34 cellular contexts compared by ENCODE assay signal in genomic region chr2:173598525-173598924, GRCh38.
DNase-seq lines count a peak whose midpoint lies in the region; ATAC-seq, FAIRE-seq and TF ChIP-seq lines count a peak whose summit lies in the region.
"Had no signal": no experiment of that assay in that cellular context is flagged by ENCODE, and none has a peak within 500 bp of the region (broad histone marks: within the 10 kb centered on the region; RNA-seq: fewer than 3 reads in every experiment).

No MANE protein-coding gene starts in this region.

- no peak overlapping the region for H3K18ac ChIP-seq in IMR-90 (ENCODE audit: low read depth, low read length)

- TF ChIP-seq RAD21 in HepG2 (CRISPR knock-in tag; IDR thresholded peaks at IDR 0.05) (no peak), A549 (conservative IDR thresholded peaks at IDR 0.05 in 1 of 2, IDR thresholded peaks at IDR 0.05 in 1 of 2) (no peak), IMR-90 (IDR thresholded peaks at IDR 0.05; ENCODE audit: low read length) (no peak), K562 (CRISPR knock-in tag; conservative IDR thresholded peaks at IDR 0.05 in 1 of 2, IDR thresholded peaks at IDR 0.05 in 1 of 2) (no peak)

- no peak overlapping the region for H4K91ac ChIP-seq in IMR-90 (ENCODE audit: insufficient read depth, low read depth, low read length)

- no peak overlapping the region for H2AK9ac ChIP-seq in IMR-90 (replicated peaks; ENCODE audit: low read depth, low read length, poor library complexity)

- in situ Hi-C loops in HepG2 (cut with HindIII; ENCODE audit: extremely low pct_ligation_motif_present, low pct_unique_long_range_greater_than_20kb) (no loop called here), IMR-90 (cut with MboI; ENCODE audit: low sequenced_read_pairs) (loop anchor here (25.0 kb wide), 1 partner anchor 739 kb away; the partner anchor contains the start of gene SP9), K562 (cut with MboI) (no loop called here)

- H3K36me3 ChIP-seq in HepG2 (replicated peaks in 1 of 2; ENCODE audit: control insufficient read depth in 1 of 2, insufficient read depth in 2 of 2, low read length in 2 of 2) (no peaks in the 10 kb centered on the region), right lobe of liver (no peaks in the 10 kb centered on the region), IMR-90 (ENCODE audit: control insufficient read depth, insufficient read depth, low read length) (no peaks in the 10 kb centered on the region), K562 (ENCODE audit: control insufficient read depth, insufficient read depth, low read length) (no peaks in the 10 kb centered on the region)
- H3K36me3 ChIP-seq: BE2C; BLaER1; BLaER1 treated with 17β-estradiol and CSF1 and Interleukin-3, amounts not matched to agents 10 nM and 100 nM had no signal

- no peak overlapping the region for H2BK5ac ChIP-seq in IMR-90 (ENCODE audit: low read depth, low read length, poor library complexity, severe bottlenecking)

- dilution Hi-C loops in IMR-90 (cut with HindIII; ENCODE audit: low sequenced_read_pairs, unreplicated experiment): no loop called here

- H4K20me1 ChIP-seq in HepG2 (ENCODE audit: insufficient read depth, low read length): no peaks in the 10 kb centered on the region
- no peaks in the 10 kb centered on the region for H4K20me1 ChIP-seq in IMR-90 (ENCODE audit: insufficient read depth, low read length)
- H4K20me1 ChIP-seq in K562 (replicated peaks; ENCODE audit: control insufficient read depth, insufficient read depth, low read length): no peaks in the 10 kb centered on the region
- H4K20me1 ChIP-seq: BLaER1; BLaER1 treated with 17β-estradiol and CSF1 and Interleukin-3, amounts not matched to agents 10 nM and 100 nM had no signal

- CTCF ChIA-PET in HepG2 (lab: Yijun Ruan, JAX; ENCODE audit: low intra/inter-chr PET ratio, low total read pairs) (no interaction called here), A549 (lab: Yijun Ruan, JAX) (no interaction called here), IMR-90 (lab: Yijun Ruan, JAX) (interaction anchor here (1.0 kb wide), 1 partner anchor 10 kb away, joined by 3 read pairs; no protein-coding TSS in a partner anchor), K562 (lab: Yijun Ruan, JAX; ENCODE audit: low intra/inter-chr PET ratio) (interaction anchor here (0.7 kb wide), 1 partner anchor 10 kb away, joined by 3 read pairs; no protein-coding TSS in a partner anchor)

- TF ChIP-seq EP300 in HepG2 (IDR thresholded peaks at IDR 0.05; ENCODE audit: low read depth in 2 of 2, low read length in 2 of 2) (no peak), HepG2 (CRISPR knock-in tag; IDR thresholded peaks at IDR 0.05; ENCODE audit: borderline replicate concordance) (no peak), A549 (IDR thresholded peaks at IDR 0.05) (no peak), K562 (IDR thresholded peaks at IDR 0.05; ENCODE audit: low read length) (no peak)

- H2AK5ac ChIP-seq in IMR-90 (ENCODE audit: low read depth, low read length): no peak overlapping the region

- TF ChIP-seq POLR2A in HepG2 (IDR thresholded peaks at IDR 0.05; ENCODE audit: insufficient read depth in 1 of 2, low read depth in 2 of 2, low read length in 2 of 2): no peak
- no peak for TF ChIP-seq POLR2A in right lobe of liver (IDR thresholded peaks at IDR 0.05)
- no peak for TF ChIP-seq POLR2A in A549 (IDR thresholded peaks at IDR 0.05; ENCODE audit: low read length)
- TF ChIP-seq POLR2A in IMR-90 (IDR thresholded peaks at IDR 0.05; ENCODE audit: low read depth, low read length): no peak
- TF ChIP-seq POLR2A in K562 (conservative IDR thresholded peaks at IDR 0.05): no peak

- H3K9me1 ChIP-seq in IMR-90 (ENCODE audit: insufficient read depth, low read length): no peaks in the 10 kb centered on the region
- no peaks in the 10 kb centered on the region for H3K9me1 ChIP-seq in K562 (ENCODE audit: control insufficient read depth, insufficient read depth, low read length)

- no peak overlapping the region for H2BK15ac ChIP-seq in IMR-90 (ENCODE audit: low read depth, low read length)

- H2BK120ac ChIP-seq in IMR-90 (ENCODE audit: low read depth, low read length): no peak overlapping the region

- H3K14ac ChIP-seq in IMR-90 (replicated peaks; ENCODE audit: low read depth, low read length): no peak overlapping the region

- intact Hi-C loops in HepG2 (cut with micrococcal nuclease; ENCODE audit: unreplicated experiment) (no loop called here), right lobe of liver (cut with DNase I) (no loop called here), IMR-90 (cut with micrococcal nuclease) (no loop called here), K562 (cut with micrococcal nuclease) (no loop called here)

- BruUV-seq in HepG2 (replicated peaks; lab: Mats Ljungman, UMichigan): no TSS peak
- no TSS peak for BruUV-seq in IMR-90 (replicated peaks; lab: Mats Ljungman, UMichigan)
- BruUV-seq in K562 (replicated peaks; lab: Mats Ljungman, UMichigan): no TSS peak

- H3K4ac ChIP-seq in IMR-90 (ENCODE audit: low read depth, low read length): no peak overlapping the region

- H3K56ac ChIP-seq in IMR-90 (ENCODE audit: extremely low read depth, insufficient read depth, low read length): no peak overlapping the region

- H3K9ac ChIP-seq in HepG2 (ENCODE audit: insufficient read depth, low read depth, low read length) (no peak overlapping the region), IMR-90 (ENCODE audit: low read depth, low read length) (no peak overlapping the region), K562 (ENCODE audit: insufficient read depth in 1 of 2, low read depth in 2 of 2, low read length in 2 of 2) (no peak overlapping the region)
- H3K9ac ChIP-seq: BLaER1; BLaER1 treated with 17β-estradiol and CSF1 and Interleukin-3, amounts not matched to agents 10 nM and 100 nM had no signal

- H3K27ac ChIP-seq in HepG2 (ENCODE audit: extremely low read length, insufficient read depth, low read length) (no peak overlapping the region), right lobe of liver (no peak overlapping the region), A549 (no peak overlapping the region), IMR-90 (ENCODE audit: insufficient read depth, low read length) (no peak overlapping the region), K562 (ENCODE audit: extremely low read depth, low read depth, low read length) (no peak overlapping the region)
- H3K27ac ChIP-seq: 22Rv1; BLaER1; BLaER1 treated with 17β-estradiol and CSF1 and Interleukin-3, amounts not matched to agents 10 nM and 100 nM; C4-2B had no signal

- no peak overlapping the region for H4K8ac ChIP-seq in IMR-90 (ENCODE audit: low read depth in 2 of 2, low read length in 2 of 2)

- no peaks in the 10 kb centered on the region for H3K4me1 ChIP-seq in HepG2 (ENCODE audit: insufficient read depth, low read length)
- H3K4me1 ChIP-seq in right lobe of liver: no peaks in the 10 kb centered on the region
- no peaks in the 10 kb centered on the region for H3K4me1 ChIP-seq in A549
- H3K4me1 ChIP-seq in IMR-90 (ENCODE audit: control insufficient read depth, insufficient read depth, low read length): no peaks in the 10 kb centered on the region
- H3K4me1 ChIP-seq in K562 (replicated peaks in 1 of 2; ENCODE audit: control insufficient read depth in 2 of 2, insufficient read depth in 2 of 2, low read length in 2 of 2): no peaks in the 10 kb centered on the region
- H3K4me1 ChIP-seq: BE2C; BLaER1; BLaER1 treated with 17β-estradiol and CSF1 and Interleukin-3, amounts not matched to agents 10 nM and 100 nM; Caco-2 had no signal

- H3K4me2 ChIP-seq in HepG2 (ENCODE audit: low read depth, low read length): no peak overlapping the region
- H3K4me2 ChIP-seq in A549: no peak overlapping the region
- no peak overlapping the region for H3K4me2 ChIP-seq in IMR-90 (ENCODE audit: low read depth, low read length)
- H3K4me2 ChIP-seq in K562 (ENCODE audit: insufficient read depth, low read length): no peak overlapping the region
- H3K4me2 ChIP-seq: BLaER1; BLaER1 treated with 17β-estradiol and CSF1 and Interleukin-3, amounts not matched to agents 10 nM and 100 nM had no signal

- ATAC-seq in HepG2 (no peak), right lobe of liver (no peak), A549 (no peak), IMR-90 (ENCODE audit: low read depth) (no peak), K562 (no peak), GM21381 (IDR thresholded peaks at IDR 0.05; ENCODE audit: unreplicated experiment) (no peak), GM21447 (IDR thresholded peaks at IDR 0.05; ENCODE audit: unreplicated experiment) (no peak), GM19328 (IDR thresholded peaks at IDR 0.05; ENCODE audit: unreplicated experiment) (no peak)
- ATAC-seq: CD8-positive, alpha-beta T cell had no signal

- H3K23ac ChIP-seq in IMR-90 (ENCODE audit: low read depth, low read length): no peak overlapping the region

- POLR2A ChIA-PET in HepG2 (lab: Yijun Ruan, JAX): no interaction called here
- POLR2A ChIA-PET in A549 (lab: Yijun Ruan, JAX): no interaction called here
- POLR2A ChIA-PET in IMR-90 (lab: Charles Lee; ENCODE audit: unreplicated experiment): no interaction called here
- POLR2A ChIA-PET in K562 (lab: Yijun Ruan, JAX): interaction anchor here (0.6 kb wide), 1 partner anchor 399 kb away, joined by 3 read pairs; no protein-coding TSS in a partner anchor

- peaks cover 2% of the 10 kb centered on the region; the same call in 1 of the 2 replicates for H3K9me3 ChIP-seq in HepG2 (ENCODE audit: low read length)
- no peaks in the 10 kb centered on the region for H3K9me3 ChIP-seq in right lobe of liver
- peaks cover 4% of the 10 kb centered on the region; the same call in 1 of the 3 replicates for H3K9me3 ChIP-seq in A549
- H3K9me3 ChIP-seq in IMR-90 (ENCODE audit: control insufficient read depth, insufficient read depth, low read length): no peaks in the 10 kb centered on the region
- H3K9me3 ChIP-seq in K562 (replicated peaks; ENCODE audit: control insufficient read depth, insufficient read depth, low read depth, low read length): no peaks in the 10 kb centered on the region
- H3K9me3 ChIP-seq: BE2C had no signal

- H3K27me3 ChIP-seq in HepG2 (ENCODE audit: control insufficient read depth in 1 of 2, insufficient read depth in 2 of 2, low read length in 2 of 2) (no peaks in the 10 kb centered on the region), right lobe of liver (no peaks in the 10 kb centered on the region), IMR-90 (ENCODE audit: control insufficient read depth, insufficient read depth, low read length) (0 out of 2 replicates have a peak, but pooled peaks cover 2% of the 10 kb centered on the region), K562 (ENCODE audit: control insufficient read depth in 2 of 2, insufficient read depth in 2 of 2, low read length in 2 of 2) (no peaks in the 10 kb centered on the region)
- H3K27me3 ChIP-seq: BE2C; BLaER1; BLaER1 treated with 17β-estradiol and CSF1 and Interleukin-3, amounts not matched to agents 10 nM and 100 nM had no signal

- no peak overlapping the region for H2BK20ac ChIP-seq in IMR-90 (ENCODE audit: low read depth, low read length)

- no peaks in the 10 kb centered on the region for H3K79me2 ChIP-seq in HepG2 (ENCODE audit: insufficient read depth, low read length)
- H3K79me2 ChIP-seq in K562 (ENCODE audit: control insufficient read depth, insufficient read depth, low read length): no peaks in the 10 kb centered on the region

- TF ChIP-seq CTCF in HepG2 (CRISPR knock-in tag; IDR thresholded peaks at IDR 0.05) (no peak), right lobe of liver (IDR thresholded peaks at IDR 0.05) (no peak), A549 (IDR thresholded peaks at IDR 0.05) (no peak), IMR-90 (conservative IDR thresholded peaks at IDR 0.05; ENCODE audit: low read depth, low read length) (no peak), K562 (IDR thresholded peaks at IDR 0.05 in 2 of 3, conservative IDR thresholded peaks at IDR 0.05 in 1 of 3; ENCODE audit: insufficient read depth in 2 of 3, low read depth in 1 of 3, low read length in 3 of 3) (no peak)

- H2AFZ ChIP-seq in HepG2 (ENCODE audit: low read length): no peak overlapping the region
- H2AFZ ChIP-seq in IMR-90 (replicated peaks; ENCODE audit: low read length, poor library complexity): no peak overlapping the region
- H2AFZ ChIP-seq in K562 (ENCODE audit: low read depth, low read length): no peak overlapping the region

- FAIRE-seq in HepG2 (lab: Jason Lieb, UNC) (no peak), A549 (lab: Jason Lieb, UNC) (no peak), K562 (lab: Jason Lieb, UNC) (no peak)
- FAIRE-seq: A204.1, D721Med had no signal

- no peaks in the 10 kb centered on the region for H3K79me1 ChIP-seq in IMR-90 (ENCODE audit: low read depth in 1 of 2, low read length in 2 of 2)

- no peak overlapping the region for H4K5ac ChIP-seq in IMR-90 (ENCODE audit: low read depth, low read length)

- no peak overlapping the region for H3K4me3 ChIP-seq in HepG2 (replicated peaks in 1 of 3; ENCODE audit: insufficient read depth in 1 of 3, low read depth in 2 of 3, low read length in 3 of 3)
- no peak overlapping the region for H3K4me3 ChIP-seq in right lobe of liver
- no peak overlapping the region for H3K4me3 ChIP-seq in A549
- H3K4me3 ChIP-seq in IMR-90 (ENCODE audit: insufficient read depth, low read depth, low read length): no peak overlapping the region
- no peak overlapping the region for H3K4me3 ChIP-seq in K562
- H3K4me3 ChIP-seq: BLaER1; BLaER1 treated with 17β-estradiol and CSF1 and Interleukin-3, amounts not matched to agents 10 nM and 100 nM had no signal

- DNase-seq in HepG2 (ENCODE audit: low spot score): no peak
- DNase-seq in right lobe of liver: no peak
- no peak for DNase-seq in A549 (ENCODE audit: low read depth in 1 of 2, low spot score in 1 of 2)
- DNase-seq in IMR-90: no peak
- DNase-seq in K562 (ENCODE audit: extremely low read depth in 1 of 4, low spot score in 3 of 4): no peak
- DNase-seq: 8988T; ACHN; AML-193; BE2C; C1 segment of cervical spinal cord; Caco-2; Calu3; CD4-positive, alpha-beta memory T cell; CD4-positive, alpha-beta T cell; CD4-positive, CD25-positive, alpha-beta regulatory T cell; CD8-positive, alpha-beta memory T cell; CD8-positive, alpha-beta T cell; COR-L47; DMS 273 treated with DMSO at 0.1 percent for 48 hours; DMS153; DMS53; DMS79; DMS79 treated with DMSO at 0.1 percent for 48 hours; DND-41; EL had no signal

Comparison
In these comparisons a context has a peak if more than half of its experiments do, and no peak if none do; other contexts are left out.
1. CTCF ChIA-PET loops: an anchor here in IMR-90 (1.0 kb wide) and K562 (0.7 kb wide); none called in HepG2 and A549.
2. Of the 241 proteins assayed by ChIP-seq in both HepG2 and K562: peak only in HepG2: none; only in K562: MAFF, MAFG, NFE2 and NFE2L1; in both: none; in neither: 236; mixed calls (peak in some experiments, not most) for 1.